8 cellular contexts compared by ENCODE assay signal in genomic region chr4:186189656-186190055, GRCh38. TPM values are rescaled to one million over a fixed set of nuclear protein-coding genes. Genes with fewer than 3 reads are reported as not detected.
DNase-seq lines count a peak whose midpoint lies in the region; ATAC-seq and TF ChIP-seq lines count a peak whose summit lies in the region.

No MANE protein-coding gene starts in this region.

- H3K4me1 ChIP-seq in tibial artery: peaks cover 0 to 25% (median 14%) of the 10 kb centered on the region in 4 donors
- H3K4me1 ChIP-seq in ovary (ENCODE audit: insufficient read depth): peaks cover 6% of the 10 kb centered on the region

- TF ChIP-seq CTCF in mesothelial cell of epicardium (IDR thresholded peaks at IDR 0.05; ENCODE audit: unreplicated experiment): no peak
- no peak for TF ChIP-seq CTCF in tibial artery (IDR thresholded peaks at IDR 0.05)
- no peak for TF ChIP-seq CTCF in ovary (IDR thresholded peaks at IDR 0.05)

- no peaks in the 10 kb centered on the region for H3K9me3 Mint-ChIP-seq in activated naive CD4-positive, alpha-beta T cell treated with anti-CD3 and anti-CD28 coated beads for 36 hours
- no peaks in the 10 kb centered on the region for H3K9me3 Mint-ChIP-seq in activated T-helper 2 cell treated with anti-CD3 and anti-CD28 coated beads, Interferon-gamma antibody, Interleukin-2, Interleukin-4, amounts not matched to agents 10 μg/mL and 5 μg/mL and 100 μg/mL, durations not matched to agents 14 hours and 24 hours and 36 hours
- H3K9me3 Mint-ChIP-seq in mesothelial cell of epicardium: peaks cover 6% of the 10 kb centered on the region

- 58 to 70% (median 62%) methylated on average over 4 of the region's 4 CpGs for WGBS in ovary, 3 donors

- H3K4me3 ChIP-seq in tibial artery (no peak overlapping the region), ovary (no peak overlapping the region)

- peak overlapping the region; percentile 92 for H3K27ac Mint-ChIP-seq in activated naive CD4-positive, alpha-beta T cell treated with anti-CD3 and anti-CD28 coated beads for 36 hours
- peak overlapping the region; percentile 91 for H3K27ac Mint-ChIP-seq in activated T-helper 2 cell treated with anti-CD3 and anti-CD28 coated beads, Interferon-gamma antibody, Interleukin-2, Interleukin-4, amounts not matched to agents 10 μg/mL and 5 μg/mL and 100 μg/mL, durations not matched to agents 14 hours and 24 hours and 36 hours
- peak overlapping the region; percentile 56 for H3K27ac Mint-ChIP-seq in mesothelial cell of epicardium

- no peaks in the 10 kb centered on the region for H3K36me3 ChIP-seq in tibial artery
- H3K36me3 ChIP-seq in ovary: no peaks in the 10 kb centered on the region

- ATAC-seq in HG03135 (IDR thresholded peaks at IDR 0.05; ENCODE audit: unreplicated experiment): no peak

- intact Hi-C loops in activated naive CD4-positive, alpha-beta T cell treated with anti-CD3 and anti-CD28 coated beads for 36 hours (cut with micrococcal nuclease): loop anchor here (2.0 to 5.0 kb wide), 6 partner anchors 29 to 793 kb away; partner anchors contain the start of genes ANKRD37, CCDC110, FAM149A and UFSP2
- intact Hi-C loops in activated T-helper 2 cell treated with anti-CD3 and anti-CD28 coated beads, Interferon-gamma antibody, Interleukin-2, Interleukin-4, amounts not matched to agents 10 μg/mL and 5 μg/mL and 100 μg/mL, durations not matched to agents 14 hours and 24 hours and 36 hours (cut with micrococcal nuclease): loop anchor here (2.0 to 5.0 kb wide), 2 partner anchors 45 to 717 kb away; partner anchors contain the start of gene CCDC110
- intact Hi-C loops in tibial artery (cut with DNase I; ENCODE audit: low total_unique reads) (loop anchor here (5.0 kb wide), 1 partner anchor 37 kb away; no protein-coding TSS in a partner anchor), ovary (cut with DNase I) (loop anchor here in 3 of 4 donors (2.0 to 10.0 kb wide), 3 partner anchors 37 to 45 kb away; no protein-coding TSS in a partner anchor)

- peak overlapping the region; percentile 92 to 93 for H3K27ac ChIP-seq in tibial artery
- H3K27ac ChIP-seq in ovary: peak overlapping the region in 1 of 2 donors; percentile 97

- peak overlapping the region; percentile 85 for H3K4me3 Mint-ChIP-seq in activated naive CD4-positive, alpha-beta T cell treated with anti-CD3 and anti-CD28 coated beads for 36 hours
- peak overlapping the region; percentile 88 for H3K4me3 Mint-ChIP-seq in activated T-helper 2 cell treated with anti-CD3 and anti-CD28 coated beads, Interferon-gamma antibody, Interleukin-2, Interleukin-4, amounts not matched to agents 10 μg/mL and 5 μg/mL and 100 μg/mL, durations not matched to agents 14 hours and 24 hours and 36 hours (ENCODE audit: low read depth)
- peak overlapping the region; percentile 85 for H3K4me3 Mint-ChIP-seq in mesothelial cell of epicardium

- no peak for TF ChIP-seq EP300 in ovary (IDR thresholded peaks at IDR 0.05)

- no peak for TF ChIP-seq POLR2A in ovary (IDR thresholded peaks at IDR 0.05)

- H3K27me3 ChIP-seq in tibial artery (no peaks in the 10 kb centered on the region), ovary (no peaks in the 10 kb centered on the region)

- peaks cover 2% of the 10 kb centered on the region for H3K36me3 Mint-ChIP-seq in activated naive CD4-positive, alpha-beta T cell treated with anti-CD3 and anti-CD28 coated beads for 36 hours (ENCODE audit: low read depth)
- no peaks in the 10 kb centered on the region for H3K36me3 Mint-ChIP-seq in activated T-helper 2 cell treated with anti-CD3 and anti-CD28 coated beads, Interferon-gamma antibody, Interleukin-2, Interleukin-4, amounts not matched to agents 10 μg/mL and 5 μg/mL and 100 μg/mL, durations not matched to agents 14 hours and 24 hours and 36 hours (ENCODE audit: low read depth)
- H3K36me3 Mint-ChIP-seq in mesothelial cell of epicardium: peaks cover 1% of the 10 kb centered on the region

- peaks cover 1% of the 10 kb centered on the region for H3K27me3 Mint-ChIP-seq in activated naive CD4-positive, alpha-beta T cell treated with anti-CD3 and anti-CD28 coated beads for 36 hours (ENCODE audit: low read depth)
- H3K27me3 Mint-ChIP-seq in activated T-helper 2 cell treated with anti-CD3 and anti-CD28 coated beads, Interferon-gamma antibody, Interleukin-2, Interleukin-4, amounts not matched to agents 10 μg/mL and 5 μg/mL and 100 μg/mL, durations not matched to agents 14 hours and 24 hours and 36 hours (ENCODE audit: low read depth): peaks cover 7% of the 10 kb centered on the region
- peaks cover 9% of the 10 kb centered on the region for H3K27me3 Mint-ChIP-seq in mesothelial cell of epicardium (ENCODE audit: low read depth)

- peaks cover 33% of the 10 kb centered on the region for H3K4me1 Mint-ChIP-seq in activated naive CD4-positive, alpha-beta T cell treated with anti-CD3 and anti-CD28 coated beads for 36 hours (ENCODE audit: low read depth)
- peaks cover 21% of the 10 kb centered on the region for H3K4me1 Mint-ChIP-seq in activated T-helper 2 cell treated with anti-CD3 and anti-CD28 coated beads, Interferon-gamma antibody, Interleukin-2, Interleukin-4, amounts not matched to agents 10 μg/mL and 5 μg/mL and 100 μg/mL, durations not matched to agents 14 hours and 24 hours and 36 hours (ENCODE audit: low read depth)
- H3K4me1 Mint-ChIP-seq in mesothelial cell of epicardium: peaks cover 25% of the 10 kb centered on the region

- DNase-seq in activated naive CD4-positive, alpha-beta T cell treated with anti-CD3 and anti-CD28 coated beads for 36 hours: no peak
- DNase-seq in activated naive CD4-positive, alpha-beta T cell treated with Interleukin-2 at 50 U/mL for 16 hours: no peak
- no peak for DNase-seq in activated T-helper 2 cell treated with anti-CD3 and anti-CD28 coated beads, Interferon-gamma antibody, Interleukin-2, Interleukin-4, amounts not matched to agents 10 μg/mL and 5 μg/mL and 100 μg/mL, durations not matched to agents 14 hours and 24 hours and 36 hours (ENCODE audit: low spot score)
- DNase-seq in mesothelial cell of epicardium (ENCODE audit: low spot score in 2 of 2, unreplicated experiment in 2 of 2) (no peak), tibial artery (no peak), ovary (no peak), NCI-H1092 treated with DMSO at 0.1 percent for 48 hours (lab: John Stamatoyannopoulos, UW) (no peak)

- H3K9me3 ChIP-seq in tibial artery (no peaks in the 10 kb centered on the region), ovary (no peaks in the 10 kb centered on the region)

- CTCF ChIA-PET in activated naive CD4-positive, alpha-beta T cell treated with anti-CD3 and anti-CD28 coated beads for 36 hours (lab: Charles Lee): interaction anchor here (0.6 to 5.9 kb wide), 3 partner anchors 14 to 380 kb away, joined by 3 to 44 read pairs (median 6); no protein-coding TSS in a partner anchor

RNA-seq across cellular contexts. Expression of gene CYP4V2, which starts 1.7 kb away (rescaled TPM):
- total RNA-seq in activated naive CD4-positive, alpha-beta T cell treated with anti-CD3 and anti-CD28 coated beads for 36 hours: 1 to 10 TPM; 3.3 TPM
- 8.5 and 8.9 TPM in 2 replicates for total RNA-seq in activated T-helper 2 cell treated with anti-CD3 and anti-CD28 coated beads, Interferon-gamma antibody, Interleukin-2, Interleukin-4, amounts not matched to agents 10 μg/mL and 5 μg/mL and 100 μg/mL, durations not matched to agents 14 hours and 24 hours and 36 hours
- total RNA-seq in mesothelial cell of epicardium: 4.0 to 4.7 TPM (median 4.5 TPM) in 3 replicates
- total RNA-seq in ovary: 10 to 100 TPM; 11.9 to 35.3 (median 21.0) TPM
- polyA plus RNA-seq in ovary: 10 to 100 TPM in 1 of 2 donors, 1 to 10 TPM in 1; 8.5 to 12.4 TPM

RNA-seq across cellular contexts. Expression of gene KLKB1, which starts 37.7 kb away (rescaled TPM):
- total RNA-seq in activated naive CD4-positive, alpha-beta T cell treated with anti-CD3 and anti-CD28 coated beads for 36 hours: not detected
- total RNA-seq in activated T-helper 2 cell treated with anti-CD3 and anti-CD28 coated beads, Interferon-gamma antibody, Interleukin-2, Interleukin-4, amounts not matched to agents 10 μg/mL and 5 μg/mL and 100 μg/mL, durations not matched to agents 14 hours and 24 hours and 36 hours: not detected in 2 replicates
- not detected in 3 replicates for total RNA-seq in mesothelial cell of epicardium
- 1 to 10 TPM in 2 of 7 donors, under 1 TPM in 5; 0.18 to 1.8 (median 0.77) TPM for total RNA-seq in ovary
- under 1 TPM; 0.38 to 0.50 TPM for polyA plus RNA-seq in ovary
